In the genomic region with DNA sequence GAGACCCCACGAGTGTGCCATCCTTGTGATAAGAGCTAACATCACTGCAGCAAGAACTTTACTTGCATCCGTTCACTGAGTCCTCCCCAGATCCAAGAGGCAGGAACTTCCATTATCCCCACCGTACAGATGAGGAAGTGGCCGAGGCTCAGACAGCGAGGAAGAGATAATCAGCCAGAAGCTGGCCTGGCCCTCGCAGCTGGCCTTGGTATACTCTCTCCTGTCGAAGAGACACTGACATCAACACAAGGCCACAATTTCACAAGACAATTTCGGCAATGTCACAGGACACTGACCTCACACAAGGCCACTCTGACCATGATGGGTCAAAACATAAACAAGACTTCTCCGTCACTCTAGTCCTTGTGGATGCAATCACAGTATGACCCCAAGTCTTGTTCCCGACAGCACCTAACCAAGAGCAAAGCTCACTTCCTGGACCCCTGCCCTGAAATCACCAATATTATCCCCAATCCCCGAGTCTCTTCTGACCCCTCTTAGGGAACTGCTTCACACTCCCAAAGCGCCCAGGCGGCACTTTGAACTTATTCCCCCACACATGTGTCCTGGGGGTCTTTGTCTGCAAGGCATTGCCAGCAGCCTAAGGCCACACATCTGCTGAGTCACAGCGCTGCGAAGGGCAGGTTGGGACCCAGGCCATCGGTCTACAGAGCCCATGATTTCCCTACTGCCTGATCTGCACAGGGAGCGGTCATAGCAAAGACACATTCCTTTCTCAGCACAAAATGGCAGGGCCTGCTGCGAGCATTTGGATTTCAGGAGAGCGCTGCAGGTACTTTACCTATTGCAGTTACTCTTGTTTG, we compare ENCODE assay signal across 1 cellular context.
A peak's percentile ranks its signal among the peaks of the same experiment; 100 is the strongest.
TF ChIP-seq lines count a peak whose summit lies in the region.

No MANE protein-coding gene starts in this region.

TF ChIP-seq in K562, 482 proteins besides CTCF, POLR2A, EP300 and RAD21 (continued from another document):
- TF ChIP-seq, protein P1, sequence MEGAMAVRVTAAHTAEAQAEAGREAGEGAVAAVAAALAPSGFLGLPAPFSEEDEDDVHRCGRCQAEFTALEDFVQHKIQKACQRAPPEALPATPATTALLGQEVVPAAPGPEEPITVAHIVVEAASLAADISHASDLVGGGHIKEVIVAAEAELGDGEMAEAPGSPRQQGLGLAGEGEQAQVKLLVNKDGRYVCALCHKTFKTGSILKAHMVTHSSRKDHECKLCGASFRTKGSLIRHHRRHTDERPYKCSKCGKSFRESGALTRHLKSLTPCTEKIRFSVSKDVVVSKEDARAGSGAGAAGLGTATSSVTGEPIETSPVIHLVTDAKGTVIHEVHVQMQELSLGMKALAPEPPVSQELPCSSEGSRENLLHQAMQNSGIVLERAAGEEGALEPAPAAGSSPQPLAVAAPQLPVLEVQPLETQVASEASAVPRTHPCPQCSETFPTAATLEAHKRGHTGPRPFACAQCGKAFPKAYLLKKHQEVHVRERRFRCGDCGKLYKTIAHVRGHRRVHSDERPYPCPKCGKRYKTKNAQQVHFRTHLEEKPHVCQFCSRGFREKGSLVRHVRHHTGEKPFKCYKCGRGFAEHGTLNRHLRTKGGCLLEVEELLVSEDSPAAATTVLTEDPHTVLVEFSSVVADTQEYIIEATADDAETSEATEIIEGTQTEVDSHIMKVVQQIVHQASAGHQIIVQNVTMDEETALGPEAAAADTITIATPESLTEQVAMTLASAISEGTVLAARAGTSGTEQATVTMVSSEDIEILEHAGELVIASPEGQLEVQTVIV (CRISPR knock-in tag; IDR thresholded peaks at IDR 0.05; ENCODE audit: borderline replicate concordance) = no peak
- TF ChIP-seq MAFG (tag; conservative IDR thresholded peaks at IDR 0.05) (peak; percentile 71), KLF13 (tag; IDR thresholded peaks at IDR 0.05; ENCODE audit: borderline replicate concordance, low read depth) (no peak), RBM15 (IDR thresholded peaks at IDR 0.05; ENCODE audit: insufficient read depth, low read length) (no peak), CEBPB (tag; IDR thresholded peaks at IDR 0.05) (peak; percentile 53), ZNF274 (IDR thresholded peaks at IDR 0.05; ENCODE audit: borderline replicate concordance, low read depth, low read length) (no peak), ZFP36 (IDR thresholded peaks at IDR 0.05; ENCODE audit: low read depth, low read length, partially characterized antibody) (no peak), RBM34 (IDR thresholded peaks at IDR 0.05; ENCODE audit: borderline replicate concordance, insufficient read depth, low read length) (no peak), MBD2 (IDR thresholded peaks at IDR 0.05; ENCODE audit: borderline replicate concordance, low read depth) (no peak), PHF8 (IDR thresholded peaks at IDR 0.05; ENCODE audit: borderline replicate concordance, low read length) (peak; percentile 12; the same call in 1 of the 2 replicates), CXXC5 (CRISPR knock-in tag; IDR thresholded peaks at IDR 0.05) (peak; percentile 39; the same call in 1 of the 2 replicates), PYGO2 (tag; IDR thresholded peaks at IDR 0.05) (0 out of 2 replicates have a peak, but pooled peaks have one; percentile 3), MAFK (IDR thresholded peaks at IDR 0.05; ENCODE audit: low read length) (peak; percentile 31; the same call in 1 of the 2 replicates), GATA2 (CRISPR knock-in tag; IDR thresholded peaks at IDR 0.05) (peak; percentile 68), ZNF263 (CRISPR knock-in tag; IDR thresholded peaks at IDR 0.05; ENCODE audit: borderline replicate concordance) (peak; percentile 79; the same call in 1 of the 2 replicates), ZBTB17 (CRISPR knock-in tag; IDR thresholded peaks at IDR 0.05) (no peak), CBFA2T3 (IDR thresholded peaks at IDR 0.05) (peak; percentile 78)
- TF ChIP-seq, protein P2, sequence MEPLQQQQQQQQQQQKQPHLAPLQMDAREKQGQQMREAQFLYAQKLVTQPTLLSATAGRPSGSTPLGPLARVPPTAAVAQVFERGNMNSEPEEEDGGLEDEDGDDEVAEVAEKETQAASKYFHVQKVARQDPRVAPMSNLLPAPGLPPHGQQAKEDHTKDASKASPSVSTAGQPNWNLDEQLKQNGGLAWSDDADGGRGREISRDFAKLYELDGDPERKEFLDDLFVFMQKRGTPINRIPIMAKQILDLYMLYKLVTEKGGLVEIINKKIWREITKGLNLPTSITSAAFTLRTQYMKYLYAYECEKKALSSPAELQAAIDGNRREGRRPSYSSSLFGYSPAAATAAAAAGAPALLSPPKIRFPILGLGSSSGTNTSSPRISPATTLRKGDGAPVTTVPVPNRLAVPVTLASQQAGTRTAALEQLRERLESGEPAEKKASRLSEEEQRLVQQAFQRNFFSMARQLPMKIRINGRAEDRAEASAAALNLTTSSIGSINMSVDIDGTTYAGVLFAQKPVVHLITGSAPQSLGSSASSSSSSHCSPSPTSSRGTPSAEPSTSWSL (CRISPR knock-in tag; IDR thresholded peaks at IDR 0.05; ENCODE audit: borderline replicate concordance) = no peak
- TF ChIP-seq, protein P3, sequence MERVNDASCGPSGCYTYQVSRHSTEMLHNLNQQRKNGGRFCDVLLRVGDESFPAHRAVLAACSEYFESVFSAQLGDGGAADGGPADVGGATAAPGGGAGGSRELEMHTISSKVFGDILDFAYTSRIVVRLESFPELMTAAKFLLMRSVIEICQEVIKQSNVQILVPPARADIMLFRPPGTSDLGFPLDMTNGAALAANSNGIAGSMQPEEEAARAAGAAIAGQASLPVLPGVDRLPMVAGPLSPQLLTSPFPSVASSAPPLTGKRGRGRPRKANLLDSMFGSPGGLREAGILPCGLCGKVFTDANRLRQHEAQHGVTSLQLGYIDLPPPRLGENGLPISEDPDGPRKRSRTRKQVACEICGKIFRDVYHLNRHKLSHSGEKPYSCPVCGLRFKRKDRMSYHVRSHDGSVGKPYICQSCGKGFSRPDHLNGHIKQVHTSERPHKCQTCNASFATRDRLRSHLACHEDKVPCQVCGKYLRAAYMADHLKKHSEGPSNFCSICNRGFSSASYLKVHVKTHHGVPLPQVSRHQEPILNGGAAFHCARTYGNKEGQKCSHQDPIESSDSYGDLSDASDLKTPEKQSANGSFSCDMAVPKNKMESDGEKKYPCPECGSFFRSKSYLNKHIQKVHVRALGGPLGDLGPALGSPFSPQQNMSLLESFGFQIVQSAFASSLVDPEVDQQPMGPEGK (CRISPR knock-in tag; IDR thresholded peaks at IDR 0.05; ENCODE audit: borderline replicate concordance) = no peak
